Comparison of ENCODE assay signal across 8 cellular contexts in genomic region chr11:73218106-73218829, GRCh38.
DNase-seq lines count a peak whose midpoint lies in the region; TF ChIP-seq lines count a peak whose summit lies in the region.

TSS of gene P2RY2 (plus strand) at chr11:73218281. CDS start at chr11:73234160, 15,879 bp downstream.

- no peaks in the 10 kb centered on the region for H3K36me3 ChIP-seq in neuron (ENCODE audit: insufficient read depth, low read length)

- peak within 1 kb of the TSS; percentile 28 for H2AFZ ChIP-seq in neuron (ENCODE audit: low read depth, low read length)

- TF ChIP-seq CTCF in GM12873 (IDR thresholded peaks at IDR 0.05; ENCODE audit: insufficient read depth, low read depth, low read length, missing control alignments) = peak; percentile 58

- peaks cover 3% of the 10 kb centered on the region for H3K9me3 ChIP-seq in neuron (ENCODE audit: low read length)

- peak; percentile 62 for DNase-seq in NCI-H146 (lab: John Stamatoyannopoulos, UW)
- peak; percentile 47 for DNase-seq in activated T-cell treated with anti-CD3 and anti-CD28 coated beads for 48 hours (ENCODE audit: low read depth)
- peak; percentile 61 for DNase-seq in germinal center (ENCODE audit: low spot score)
- no peak for DNase-seq in NCI-H1048 (lab: John Stamatoyannopoulos, UW)
- no peak for DNase-seq in cerebellar cortex (ENCODE audit: low spot score)
- DNase-seq in NCI-H1105 (lab: John Stamatoyannopoulos, UW) = no peak

- H3K27me3 ChIP-seq in neuron (ENCODE audit: insufficient read depth, low read length) = peaks cover 69% of the 10 kb centered on the region

- peaks cover 12% of the 10 kb centered on the region for H3K4me1 ChIP-seq in neuron (ENCODE audit: insufficient read depth, low read length)

- peak within 1 kb of the TSS; percentile 20 for H3K4me3 ChIP-seq in neuron (ENCODE audit: low read length)

Comparison
In these comparisons a context has a peak if more than half of its experiments do, and no peak if none do; other contexts are left out.
1. DNase-seq: peak in NCI-H146 (single experiment), activated T-cell treated with anti-CD3 and anti-CD28 coated beads for 48 hours (single experiment) and germinal center (single experiment); none in NCI-H1048 (single experiment), cerebellar cortex (single experiment) and NCI-H1105 (single experiment).